Comparison of ENCODE assay signal across 8 cellular contexts in the genomic region with DNA sequence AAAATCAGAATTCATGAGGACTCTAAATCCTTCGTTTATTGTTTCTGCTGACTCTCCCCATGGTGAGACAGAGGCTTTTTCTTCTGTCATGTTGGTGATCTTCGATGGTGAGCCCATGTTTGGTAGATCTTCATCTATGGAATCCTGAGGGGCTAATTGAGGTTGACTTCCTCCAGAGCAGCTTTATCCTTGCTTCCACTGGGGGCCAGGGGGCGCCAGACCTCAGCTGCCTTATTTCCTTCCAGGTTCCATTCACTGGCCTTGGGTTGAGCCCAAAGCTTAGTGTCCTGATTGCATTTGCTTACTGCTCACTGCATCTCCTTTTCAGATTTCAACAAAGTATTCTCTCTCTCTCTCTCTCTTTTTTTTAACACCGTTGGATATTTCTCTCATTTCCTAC.
DNase-seq lines count a peak whose midpoint lies in the region; ATAC-seq, FAIRE-seq and TF ChIP-seq lines count a peak whose summit lies in the region.

No MANE protein-coding gene starts in this region.

- no peaks in the 10 kb centered on the region for H3K9me3 ChIP-seq in A549
- H3K9me3 ChIP-seq in RWPE2 (ENCODE audit: severe bottlenecking), result no peaks in the 10 kb centered on the region
- no peaks in the 10 kb centered on the region for H3K9me3 ChIP-seq in endothelial cell of umbilical vein (replicated peaks; ENCODE audit: control insufficient read depth, insufficient read depth, low read length)
- H3K9me3 ChIP-seq in small intestine (ENCODE audit: control insufficient read depth, low read depth), result no peaks in the 10 kb centered on the region

- CTCF ChIA-PET in A549 (lab: Yijun Ruan, JAX), result interaction anchor here (2.0 to 2.1 kb wide), 2 partner anchors 10 to 12 kb away, joined by 6 to 7 read pairs; no protein-coding TSS in a partner anchor
- CTCF ChIA-PET in endothelial cell of umbilical vein (lab: Charles Lee), result interaction anchor here (0.6 to 5.4 kb wide), 12 partner anchors 10 to 708 kb away, joined by 3 to 91 read pairs (median 4); a partner anchor contains a TSS

- DNase-seq in A549 (ENCODE audit: low read depth in 1 of 2, low spot score in 1 of 2) (peak in 1 of 2 experiments; percentile 29), RWPE2 (ENCODE audit: low spot score) (no peak), endothelial cell of umbilical vein (ENCODE audit: low read depth, low spot score) (peak; percentile 11), small intestine (peak; percentile 23), Ammon's horn (ENCODE audit: low spot score) (no peak), ureter (ENCODE audit: low spot score) (no peak), mesenteric fat pad (ENCODE audit: low spot score) (no peak)

- H3K4me3 ChIP-seq in A549 (no peak overlapping the region), GM12875 (ENCODE audit: low read depth, low read length) (no peak overlapping the region), RWPE2 (ENCODE audit: severe bottlenecking) (no peak overlapping the region), endothelial cell of umbilical vein (replicated peaks in 1 of 3; ENCODE audit: insufficient read depth in 1 of 3, low read depth in 1 of 3, low read length in 3 of 3) (no peak overlapping the region), small intestine (ENCODE audit: low read depth in 1 of 2, low read length in 2 of 2) (no peak overlapping the region)

- TF ChIP-seq CTCF in A549 (IDR thresholded peaks at IDR 0.05) (peak; percentile 22; the same call in 2 of the 3 replicates), GM12875 (IDR thresholded peaks at IDR 0.05; ENCODE audit: borderline replicate concordance, insufficient read depth, low read depth, low read length) (peak; percentile 65; the same call in 1 of the 2 replicates), RWPE2 (IDR thresholded peaks at IDR 0.05; ENCODE audit: poor library complexity, severe bottlenecking) (peak; percentile 35), endothelial cell of umbilical vein (IDR thresholded peaks at IDR 0.05; ENCODE audit: extremely low read depth in 1 of 2, insufficient read depth in 1 of 2, low read depth in 1 of 2, low read length in 2 of 2) (peak; percentile 49 to 54)

- no peaks in the 10 kb centered on the region for H3K36me3 ChIP-seq in RWPE2 (ENCODE audit: low read depth)
- H3K36me3 ChIP-seq in endothelial cell of umbilical vein (ENCODE audit: control insufficient read depth in 2 of 2, extremely low read depth in 1 of 2, insufficient read depth in 2 of 2, low read length in 2 of 2), result no peaks in the 10 kb centered on the region
- no peaks in the 10 kb centered on the region for H3K36me3 ChIP-seq in small intestine (ENCODE audit: control insufficient read depth in 2 of 2, insufficient read depth in 2 of 2, low read length in 2 of 2)

- H3K4me1 ChIP-seq in A549 (no peaks in the 10 kb centered on the region), RWPE2 (ENCODE audit: insufficient read depth, poor library complexity, severe bottlenecking) (no peaks in the 10 kb centered on the region), endothelial cell of umbilical vein (ENCODE audit: control insufficient read depth, extremely low read depth, insufficient read depth, low read length) (no peaks in the 10 kb centered on the region), small intestine (ENCODE audit: control insufficient read depth in 2 of 2, insufficient read depth in 1 of 2, low read depth in 1 of 2, low read length in 1 of 2) (no peaks in the 10 kb centered on the region)

- ATAC-seq in A549 (peak in 1 of 2 experiments; percentile 77; a peak in 3 of 6 replicates), RWPE2 (ENCODE audit: low read depth) (0 out of 3 replicates have a peak, but pooled peaks have one; percentile 58)

- WGBS in A549 (ENCODE audit: missing lambda C conversion rate), result 1% methylated on average over 4 of the region's 4 CpGs
- WGBS in small intestine, 3 donors, result 27 to 40% (median 32%) methylated on average over 3 to 4 of the region's 4 CpGs

- intact Hi-C loops in endothelial cell of umbilical vein (cut with micrococcal nuclease), result loop anchor here (10.0 kb wide), 1 partner anchor 120 kb away; no protein-coding TSS in a partner anchor

- H3K27ac ChIP-seq in A549, result no peak overlapping the region
- no peak overlapping the region for H3K27ac ChIP-seq in RWPE2 (ENCODE audit: poor library complexity, severe bottlenecking)
- H3K27ac ChIP-seq in endothelial cell of umbilical vein (ENCODE audit: insufficient read depth, low read depth, low read length), result no peak overlapping the region
- no peak overlapping the region for H3K27ac ChIP-seq in small intestine (ENCODE audit: low read depth in 1 of 2, low read length in 1 of 2)

- H3K27me3 ChIP-seq in RWPE2 (ENCODE audit: insufficient read depth, poor library complexity, severe bottlenecking), result peaks cover 8% of the 10 kb centered on the region
- H3K27me3 ChIP-seq in endothelial cell of umbilical vein (ENCODE audit: control insufficient read depth in 2 of 2, insufficient read depth in 2 of 2, low read length in 2 of 2), result peaks cover 1 to 4% of the 10 kb centered on the region in 2 experiments
- no peaks in the 10 kb centered on the region for H3K27me3 ChIP-seq in small intestine (ENCODE audit: control insufficient read depth in 2 of 2, insufficient read depth in 2 of 2, low read length in 2 of 2)

- no peaks in the 10 kb centered on the region for H4K20me1 ChIP-seq in endothelial cell of umbilical vein (replicated peaks; ENCODE audit: control insufficient read depth, extremely low read depth, insufficient read depth, low read length)

- BruUV-seq in endothelial cell of umbilical vein (replicated peaks; lab: Mats Ljungman, UMichigan), result no TSS peak

- POLR2A ChIA-PET in A549 (lab: Yijun Ruan, JAX) (no interaction called here), endothelial cell of umbilical vein (lab: Charles Lee) (no interaction called here)

- H2AFZ ChIP-seq in endothelial cell of umbilical vein (ENCODE audit: low read depth, low read length), result no peak overlapping the region

- no peaks in the 10 kb centered on the region for H3K9me1 ChIP-seq in endothelial cell of umbilical vein (replicated peaks; ENCODE audit: control insufficient read depth, extremely low read depth, insufficient read depth, low read length)

- H3K4me2 ChIP-seq in A549, result no peak overlapping the region
- H3K4me2 ChIP-seq in endothelial cell of umbilical vein (ENCODE audit: insufficient read depth, low read length), result no peak overlapping the region

- dilution Hi-C loops in endothelial cell of umbilical vein (cut with MboI; ENCODE audit: extremely low pct_ligation_motif_present, low sequenced_read_pairs), result no loop called here

- TF ChIP-seq POLR2A in A549 (IDR thresholded peaks at IDR 0.05; ENCODE audit: low read length) (no peak), endothelial cell of umbilical vein (IDR thresholded peaks at IDR 0.05; ENCODE audit: low read depth, low read length) (no peak)

- no peak overlapping the region for H3K9ac ChIP-seq in endothelial cell of umbilical vein (replicated peaks; ENCODE audit: extremely low read depth, insufficient read depth, low read length)

- no peak for TF ChIP-seq EP300 in A549 (IDR thresholded peaks at IDR 0.05)

- peak in 1 of 2 experiments; percentile 29; a peak in 2 of 5 replicates for TF ChIP-seq RAD21 in A549 (conservative IDR thresholded peaks at IDR 0.05 in 1 of 2, IDR thresholded peaks at IDR 0.05 in 1 of 2)

- FAIRE-seq in A549 (lab: Jason Lieb, UNC) (no peak), endothelial cell of umbilical vein (lab: Jason Lieb, UNC) (no peak), small intestine (lab: Jason Lieb, UNC) (no peak)

- no peaks in the 10 kb centered on the region for H3K79me2 ChIP-seq in endothelial cell of umbilical vein (ENCODE audit: control insufficient read depth, insufficient read depth, low read length)

TF ChIP-seq in A549, 52 proteins besides CTCF, POLR2A, EP300 and RAD21 (continues in another document):
- TF ChIP-seq CHD4 (IDR thresholded peaks at IDR 0.05; ENCODE audit: borderline replicate concordance), result no peak
- TF ChIP-seq, protein P1, sequence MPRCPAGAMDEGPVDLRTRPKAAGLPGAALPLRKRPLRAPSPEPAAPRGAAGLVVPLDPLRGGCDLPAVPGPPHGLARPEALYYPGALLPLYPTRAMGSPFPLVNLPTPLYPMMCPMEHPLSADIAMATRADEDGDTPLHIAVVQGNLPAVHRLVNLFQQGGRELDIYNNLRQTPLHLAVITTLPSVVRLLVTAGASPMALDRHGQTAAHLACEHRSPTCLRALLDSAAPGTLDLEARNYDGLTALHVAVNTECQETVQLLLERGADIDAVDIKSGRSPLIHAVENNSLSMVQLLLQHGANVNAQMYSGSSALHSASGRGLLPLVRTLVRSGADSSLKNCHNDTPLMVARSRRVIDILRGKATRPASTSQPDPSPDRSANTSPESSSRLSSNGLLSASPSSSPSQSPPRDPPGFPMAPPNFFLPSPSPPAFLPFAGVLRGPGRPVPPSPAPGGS (IDR thresholded peaks at IDR 0.05), result no peak
- no peak for TF ChIP-seq BHLHE40 (IDR thresholded peaks at IDR 0.05; ENCODE audit: low read depth, low read length)
- TF ChIP-seq ESRRA (IDR thresholded peaks at IDR 0.05; ENCODE audit: borderline replicate concordance, low read length), result no peak
- TF ChIP-seq KDM1A (IDR thresholded peaks at IDR 0.05; ENCODE audit: low read depth), result no peak
- no peak for TF ChIP-seq RCOR1 (IDR thresholded peaks at IDR 0.05; ENCODE audit: low read depth, low read length)
- no peak for TF ChIP-seq HDAC2 (IDR thresholded peaks at IDR 0.05)

TF ChIP-seq in endothelial cell of umbilical vein, 7 proteins besides CTCF, POLR2A, EP300 and RAD21:
- TF ChIP-seq GATA2 (IDR thresholded peaks at IDR 0.05; ENCODE audit: insufficient read depth, insufficient read length, low read depth, low read length) (no peak), JUN (IDR thresholded peaks at IDR 0.05; ENCODE audit: borderline replicate concordance, insufficient read depth, insufficient read length, low read depth) (no peak), FOS (IDR thresholded peaks at IDR 0.05; ENCODE audit: borderline replicate concordance, insufficient read depth, low read length) (no peak), MYC (IDR thresholded peaks at IDR 0.05; ENCODE audit: low read depth, low read length) (no peak), EZH2 (IDR thresholded peaks at IDR 0.05; ENCODE audit: borderline replicate concordance, low read depth, low read length, severe bottlenecking) (no peak), POLR2AphosphoS5 (IDR thresholded peaks at IDR 0.05; ENCODE audit: insufficient read depth, low read depth, low read length) (no peak)
- TF ChIP-seq, protein P2, sequence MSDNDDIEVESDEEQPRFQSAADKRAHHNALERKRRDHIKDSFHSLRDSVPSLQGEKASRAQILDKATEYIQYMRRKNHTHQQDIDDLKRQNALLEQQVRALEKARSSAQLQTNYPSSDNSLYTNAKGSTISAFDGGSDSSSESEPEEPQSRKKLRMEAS (IDR thresholded peaks at IDR 0.05; ENCODE audit: insufficient read depth, insufficient read length), result no peak

Comparison
In these comparisons a context has a peak if more than half of its experiments do, and no peak if none do; other contexts are left out.
1. DNase-seq: peak in endothelial cell of umbilical vein (single experiment) and small intestine (single experiment); none in RWPE2 (single experiment), Ammon's horn (single experiment), ureter (single experiment) and mesenteric fat pad (single experiment).
2. Peak in every context shown above with its lines, with median percentiles within 50 percentile points of each other: CTCF ChIP-seq.